ENCODE assay signal across 9 cellular contexts in genomic region chr13:33022986-33023385, GRCh38. TPM values are rescaled to one million over a fixed set of nuclear protein-coding genes. Genes with fewer than 3 reads are reported as not detected.
"Had no signal": no experiment of that assay in that cellular context is flagged by ENCODE, and none has a peak within 500 bp of the region (broad histone marks: within the 10 kb centered on the region; RNA-seq: fewer than 3 reads in every experiment).

No MANE protein-coding gene starts in this region.

- H3K36me3 ChIP-seq: HAP-1 had no signal

- H3K4me1 ChIP-seq: HAP-1 had no signal

- H3K9ac ChIP-seq: GM23248 had no signal

- H3K27ac ChIP-seq: GM23248 had no signal

- DNase-seq: GM23248, GOT3, H7 had no signal

- H3K4me3 Mint-ChIP-seq: IgD-negative memory B cell had no signal

- H3K9me3 Mint-ChIP-seq: IgD-negative memory B cell had no signal

- ATAC-seq: HCT116, HepG2 had no signal

- H3K4me3 ChIP-seq: GM23248, HAP-1 had no signal

- H3K9me3 ChIP-seq: HAP-1 had no signal

- H2AFZ ChIP-seq: GM23248 had no signal

- H3K27ac Mint-ChIP-seq: IgD-negative memory B cell had no signal

- H3K36me3 Mint-ChIP-seq: IgD-negative memory B cell had no signal

RNA-seq across cellular contexts. Expression of gene KL, which starts 6.8 kb away (rescaled TPM):
- total RNA-seq: H4, H7, HepG2, HT1080 had no signal
- polyA plus RNA-seq: GM23248, HepG2, IgD-negative memory B cell had no signal
